In genomic region chr4:148441986-148442829, GRCh38 we compare ENCODE assay signal across 8 cellular contexts. TPM values are rescaled to one million over a fixed set of nuclear protein-coding genes. Genes with fewer than 3 reads are reported as not detected.
DNase-seq lines count a peak whose midpoint lies in the region; ATAC-seq and TF ChIP-seq lines count a peak whose summit lies in the region.

Gene NR3C2, minus strand, starts transcription at chr4:148442414.

- H3K27me3 Mint-ChIP-seq in chondrocyte (ENCODE audit: low read depth): peaks cover 63% of the 10 kb centered on the region

- peak within 1 kb of the TSS; percentile 92 for H3K4me3 Mint-ChIP-seq in chondrocyte (ENCODE audit: unreplicated experiment)

- H3K9me3 Mint-ChIP-seq in chondrocyte (ENCODE audit: low read depth): no peaks in the 10 kb centered on the region

- H3K4me1 Mint-ChIP-seq in chondrocyte (ENCODE audit: low read depth): peaks cover 28% of the 10 kb centered on the region

- no peak within 1 kb of the TSS for H3K27ac Mint-ChIP-seq in chondrocyte (ENCODE audit: unreplicated experiment)

- peaks cover 3% of the 10 kb centered on the region for H3K36me3 Mint-ChIP-seq in chondrocyte (ENCODE audit: low read depth)

- ATAC-seq in GM19023 (IDR thresholded peaks at IDR 0.05; ENCODE audit: unreplicated experiment) (peak; percentile 96), HG03196 (IDR thresholded peaks at IDR 0.05; ENCODE audit: unreplicated experiment) (peak; percentile 99)

- DNase-seq in AG09319 (ENCODE audit: extremely low read depth, low read depth): peak; percentile 94
- peak; percentile 53 for DNase-seq in NCI-H345 treated with DMSO at 0.1 percent for 48 hours (lab: John Stamatoyannopoulos, UW; ENCODE audit: unreplicated experiment)
- peak; percentile 96 for DNase-seq in activated CD4-positive, alpha-beta T cell treated with anti-CD3 and anti-CD28 coated beads for 1 hour
- DNase-seq in chondrocyte (ENCODE audit: low spot score): peak; percentile 97
- peak; percentile 99 for DNase-seq in islet precursor cell
- DNase-seq in stimulated activated CD4-positive, alpha-beta T cell treated with anti-CD3 and anti-CD28 coated beads, Interleukin-12 subunit alpha, Interleukin-12 subunit beta, amount 100 ng/mL, for 4 hours: peak; percentile 91

- TF ChIP-seq CTCF in AG09319 (IDR thresholded peaks at IDR 0.05; ENCODE audit: low read depth, low read length): no peak
- no peak for TF ChIP-seq CTCF in chondrocyte (IDR thresholded peaks at IDR 0.05)

RNA-seq across cellular contexts. Expression of gene NR3C2, which starts in this region (rescaled TPM):
- total RNA-seq in chondrocyte: 0.15 to 0.23 TPM (median 0.20 TPM) in 3 replicates

Comparison
In these comparisons a context has a peak if more than half of its experiments do, and no peak if none do; other contexts are left out.
1. Peak in every context shown above with its lines: DNase-seq and ATAC-seq.
2. Peak in DNase-seq in chondrocyte; RNA of the gene not detected or under 1 TPM.